In genomic region chr15:63524316-63525015, GRCh38 we compare ENCODE assay signal across 1 cellular context.
TF ChIP-seq lines count a peak whose summit lies in the region.

No MANE protein-coding gene starts in this region.

TF ChIP-seq in K562, 482 proteins besides CTCF, POLR2A, EP300 and RAD21 (continued from another document and continues in another):
- TF ChIP-seq, protein P1, sequence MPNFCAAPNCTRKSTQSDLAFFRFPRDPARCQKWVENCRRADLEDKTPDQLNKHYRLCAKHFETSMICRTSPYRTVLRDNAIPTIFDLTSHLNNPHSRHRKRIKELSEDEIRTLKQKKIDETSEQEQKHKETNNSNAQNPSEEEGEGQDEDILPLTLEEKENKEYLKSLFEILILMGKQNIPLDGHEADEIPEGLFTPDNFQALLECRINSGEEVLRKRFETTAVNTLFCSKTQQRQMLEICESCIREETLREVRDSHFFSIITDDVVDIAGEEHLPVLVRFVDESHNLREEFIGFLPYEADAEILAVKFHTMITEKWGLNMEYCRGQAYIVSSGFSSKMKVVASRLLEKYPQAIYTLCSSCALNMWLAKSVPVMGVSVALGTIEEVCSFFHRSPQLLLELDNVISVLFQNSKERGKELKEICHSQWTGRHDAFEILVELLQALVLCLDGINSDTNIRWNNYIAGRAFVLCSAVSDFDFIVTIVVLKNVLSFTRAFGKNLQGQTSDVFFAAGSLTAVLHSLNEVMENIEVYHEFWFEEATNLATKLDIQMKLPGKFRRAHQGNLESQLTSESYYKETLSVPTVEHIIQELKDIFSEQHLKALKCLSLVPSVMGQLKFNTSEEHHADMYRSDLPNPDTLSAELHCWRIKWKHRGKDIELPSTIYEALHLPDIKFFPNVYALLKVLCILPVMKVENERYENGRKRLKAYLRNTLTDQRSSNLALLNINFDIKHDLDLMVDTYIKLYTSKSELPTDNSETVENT (CRISPR knock-in tag; IDR thresholded peaks at IDR 0.05): no peak
- no peak for TF ChIP-seq MIER1 (IDR thresholded peaks at IDR 0.05; ENCODE audit: low read depth)
- no peak for TF ChIP-seq ZBTB1 (CRISPR knock-in tag; IDR thresholded peaks at IDR 0.05; ENCODE audit: borderline replicate concordance, low read depth)
- 0 out of 2 replicates have a peak, but pooled peaks have one; percentile 65 for TF ChIP-seq ZNF592 (IDR thresholded peaks at IDR 0.05)
- TF ChIP-seq TBL1XR1 (IDR thresholded peaks at IDR 0.05; ENCODE audit: low read length in 2 of 2): no peak
- no peak for TF ChIP-seq SNRNP70 (optimal IDR thresholded peaks at IDR 0.05; ENCODE audit: low read depth, low read length)
- TF ChIP-seq, protein P2, sequence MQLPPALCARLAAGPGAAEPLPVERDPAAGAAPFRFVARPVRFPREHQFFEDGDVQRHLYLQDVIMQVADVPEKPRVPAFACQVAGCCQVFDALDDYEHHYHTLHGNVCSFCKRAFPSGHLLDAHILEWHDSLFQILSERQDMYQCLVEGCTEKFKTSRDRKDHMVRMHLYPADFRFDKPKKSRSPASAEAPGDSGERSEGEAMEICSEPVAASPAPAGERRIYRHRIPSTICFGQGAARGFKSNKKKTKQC (CRISPR knock-in tag; IDR thresholded peaks at IDR 0.05): no peak
- TF ChIP-seq POLR2H (tag; IDR thresholded peaks at IDR 0.05; ENCODE audit: low read depth): peak; percentile 68; the same call in 1 of the 2 replicates
- no peak for TF ChIP-seq KLF13 (tag; IDR thresholded peaks at IDR 0.05; ENCODE audit: borderline replicate concordance, low read depth)
- TF ChIP-seq NR2C2 (CRISPR knock-in tag; IDR thresholded peaks at IDR 0.05): no peak
- peak; percentile 45; the same call in 1 of the 2 replicates for TF ChIP-seq NR2C2 (tag; IDR thresholded peaks at IDR 0.05)
- TF ChIP-seq MAFK (IDR thresholded peaks at IDR 0.05; ENCODE audit: low read length): no peak
- no peak for TF ChIP-seq FIP1L1 (IDR thresholded peaks at IDR 0.05; ENCODE audit: low read depth, low read length, poor library complexity, severe bottlenecking)
- TF ChIP-seq E2F6 (IDR thresholded peaks at IDR 0.05; ENCODE audit: borderline replicate concordance in 1 of 2, extremely low read depth in 1 of 2, insufficient read depth in 1 of 2, insufficient read length in 1 of 2, low read depth in 1 of 2, low read length in 1 of 2, poor library complexity in 1 of 2, severe bottlenecking in 1 of 2): no peak
- TF ChIP-seq USF1 (CRISPR knock-in tag; IDR thresholded peaks at IDR 0.05): no peak
- TF ChIP-seq ZNF644 (tag; IDR thresholded peaks at IDR 0.05; ENCODE audit: low read depth): peak; percentile 10; the same call in 1 of the 2 replicates
- TF ChIP-seq L3MBTL2 (IDR thresholded peaks at IDR 0.05): peak; percentile 70; the same call in 1 of the 2 replicates
- TF ChIP-seq ZNF347 (CRISPR knock-in tag; IDR thresholded peaks at IDR 0.05; ENCODE audit: low read depth): no peak
- TF ChIP-seq ZNF280B (CRISPR knock-in tag; IDR thresholded peaks at IDR 0.05): no peak
- 0 out of 2 replicates have a peak, but pooled peaks have one; percentile 57 for TF ChIP-seq KLF6 (CRISPR knock-in tag; IDR thresholded peaks at IDR 0.05; ENCODE audit: borderline replicate concordance)
- TF ChIP-seq CBX3 (IDR thresholded peaks at IDR 0.05; ENCODE audit: borderline replicate concordance in 1 of 2, low read length in 2 of 2): no peak
- no peak for TF ChIP-seq ARID3B (CRISPR knock-in tag; IDR thresholded peaks at IDR 0.05; ENCODE audit: borderline replicate concordance)
- 0 out of 2 replicates have a peak, but pooled peaks have one; percentile 45 for TF ChIP-seq ZNF41 (CRISPR knock-in tag; conservative IDR thresholded peaks at IDR 0.05)
- TF ChIP-seq, protein P3, sequence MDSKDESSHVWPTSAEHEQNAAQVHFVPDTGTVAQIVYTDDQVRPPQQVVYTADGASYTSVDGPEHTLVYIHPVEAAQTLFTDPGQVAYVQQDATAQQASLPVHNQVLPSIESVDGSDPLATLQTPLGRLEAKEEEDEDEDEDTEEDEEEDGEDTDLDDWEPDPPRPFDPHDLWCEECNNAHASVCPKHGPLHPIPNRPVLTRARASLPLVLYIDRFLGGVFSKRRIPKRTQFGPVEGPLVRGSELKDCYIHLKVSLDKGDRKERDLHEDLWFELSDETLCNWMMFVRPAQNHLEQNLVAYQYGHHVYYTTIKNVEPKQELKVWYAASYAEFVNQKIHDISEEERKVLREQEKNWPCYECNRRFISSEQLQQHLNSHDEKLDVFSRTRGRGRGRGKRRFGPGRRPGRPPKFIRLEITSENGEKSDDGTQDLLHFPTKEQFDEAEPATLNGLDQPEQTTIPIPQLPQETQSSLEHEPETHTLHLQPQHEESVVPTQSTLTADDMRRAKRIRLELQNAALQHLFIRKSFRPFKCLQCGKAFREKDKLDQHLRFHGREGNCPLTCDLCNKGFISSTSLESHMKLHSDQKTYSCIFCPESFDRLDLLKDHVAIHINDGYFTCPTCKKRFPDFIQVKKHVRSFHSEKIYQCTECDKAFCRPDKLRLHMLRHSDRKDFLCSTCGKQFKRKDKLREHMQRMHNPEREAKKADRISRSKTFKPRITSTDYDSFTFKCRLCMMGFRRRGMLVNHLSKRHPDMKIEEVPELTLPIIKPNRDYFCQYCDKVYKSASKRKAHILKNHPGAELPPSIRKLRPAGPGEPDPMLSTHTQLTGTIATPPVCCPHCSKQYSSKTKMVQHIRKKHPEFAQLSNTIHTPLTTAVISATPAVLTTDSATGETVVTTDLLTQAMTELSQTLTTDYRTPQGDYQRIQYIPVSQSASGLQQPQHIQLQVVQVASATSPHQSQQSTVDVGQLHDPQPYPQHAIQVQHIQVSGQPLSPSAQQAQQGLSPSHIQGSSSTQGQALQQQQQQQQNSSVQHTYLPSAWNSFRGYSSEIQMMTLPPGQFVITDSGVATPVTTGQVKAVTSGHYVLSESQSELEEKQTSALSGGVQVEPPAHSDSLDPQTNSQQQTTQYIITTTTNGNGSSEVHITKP (IDR thresholded peaks at IDR 0.05; ENCODE audit: partially characterized antibody): no peak
- TF ChIP-seq POLR3A (IDR thresholded peaks at IDR 0.05; ENCODE audit: borderline replicate concordance, extremely low read depth, insufficient read depth, insufficient read length): no peak
- no peak for TF ChIP-seq ZNF140 (CRISPR knock-in tag; IDR thresholded peaks at IDR 0.05)
- TF ChIP-seq ETS2 (tag; IDR thresholded peaks at IDR 0.05; ENCODE audit: borderline replicate concordance, poor library complexity, severe bottlenecking): no peak
- TF ChIP-seq, protein P4, sequence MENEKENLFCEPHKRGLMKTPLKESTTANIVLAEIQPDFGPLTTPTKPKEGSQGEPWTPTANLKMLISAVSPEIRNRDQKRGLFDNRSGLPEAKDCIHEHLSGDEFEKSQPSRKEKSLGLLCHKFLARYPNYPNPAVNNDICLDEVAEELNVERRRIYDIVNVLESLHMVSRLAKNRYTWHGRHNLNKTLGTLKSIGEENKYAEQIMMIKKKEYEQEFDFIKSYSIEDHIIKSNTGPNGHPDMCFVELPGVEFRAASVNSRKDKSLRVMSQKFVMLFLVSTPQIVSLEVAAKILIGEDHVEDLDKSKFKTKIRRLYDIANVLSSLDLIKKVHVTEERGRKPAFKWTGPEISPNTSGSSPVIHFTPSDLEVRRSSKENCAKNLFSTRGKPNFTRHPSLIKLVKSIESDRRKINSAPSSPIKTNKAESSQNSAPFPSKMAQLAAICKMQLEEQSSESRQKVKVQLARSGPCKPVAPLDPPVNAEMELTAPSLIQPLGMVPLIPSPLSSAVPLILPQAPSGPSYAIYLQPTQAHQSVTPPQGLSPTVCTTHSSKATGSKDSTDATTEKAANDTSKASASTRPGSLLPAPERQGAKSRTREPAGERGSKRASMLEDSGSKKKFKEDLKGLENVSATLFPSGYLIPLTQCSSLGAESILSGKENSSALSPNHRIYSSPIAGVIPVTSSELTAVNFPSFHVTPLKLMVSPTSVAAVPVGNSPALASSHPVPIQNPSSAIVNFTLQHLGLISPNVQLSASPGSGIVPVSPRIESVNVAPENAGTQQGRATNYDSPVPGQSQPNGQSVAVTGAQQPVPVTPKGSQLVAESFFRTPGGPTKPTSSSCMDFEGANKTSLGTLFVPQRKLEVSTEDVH (IDR thresholded peaks at IDR 0.05; ENCODE audit: low read depth, partially characterized antibody): no peak
- TF ChIP-seq HCFC1 (IDR thresholded peaks at IDR 0.05; ENCODE audit: low read depth, low read length): no peak
- TF ChIP-seq CEBPG (CRISPR knock-in tag; IDR thresholded peaks at IDR 0.05): peak; percentile 99
- TF ChIP-seq CEBPG (tag; conservative IDR thresholded peaks at IDR 0.05 in 1 of 2, IDR thresholded peaks at IDR 0.05 in 1 of 2): peak; percentile 88 to 98
- TF ChIP-seq, protein P5, sequence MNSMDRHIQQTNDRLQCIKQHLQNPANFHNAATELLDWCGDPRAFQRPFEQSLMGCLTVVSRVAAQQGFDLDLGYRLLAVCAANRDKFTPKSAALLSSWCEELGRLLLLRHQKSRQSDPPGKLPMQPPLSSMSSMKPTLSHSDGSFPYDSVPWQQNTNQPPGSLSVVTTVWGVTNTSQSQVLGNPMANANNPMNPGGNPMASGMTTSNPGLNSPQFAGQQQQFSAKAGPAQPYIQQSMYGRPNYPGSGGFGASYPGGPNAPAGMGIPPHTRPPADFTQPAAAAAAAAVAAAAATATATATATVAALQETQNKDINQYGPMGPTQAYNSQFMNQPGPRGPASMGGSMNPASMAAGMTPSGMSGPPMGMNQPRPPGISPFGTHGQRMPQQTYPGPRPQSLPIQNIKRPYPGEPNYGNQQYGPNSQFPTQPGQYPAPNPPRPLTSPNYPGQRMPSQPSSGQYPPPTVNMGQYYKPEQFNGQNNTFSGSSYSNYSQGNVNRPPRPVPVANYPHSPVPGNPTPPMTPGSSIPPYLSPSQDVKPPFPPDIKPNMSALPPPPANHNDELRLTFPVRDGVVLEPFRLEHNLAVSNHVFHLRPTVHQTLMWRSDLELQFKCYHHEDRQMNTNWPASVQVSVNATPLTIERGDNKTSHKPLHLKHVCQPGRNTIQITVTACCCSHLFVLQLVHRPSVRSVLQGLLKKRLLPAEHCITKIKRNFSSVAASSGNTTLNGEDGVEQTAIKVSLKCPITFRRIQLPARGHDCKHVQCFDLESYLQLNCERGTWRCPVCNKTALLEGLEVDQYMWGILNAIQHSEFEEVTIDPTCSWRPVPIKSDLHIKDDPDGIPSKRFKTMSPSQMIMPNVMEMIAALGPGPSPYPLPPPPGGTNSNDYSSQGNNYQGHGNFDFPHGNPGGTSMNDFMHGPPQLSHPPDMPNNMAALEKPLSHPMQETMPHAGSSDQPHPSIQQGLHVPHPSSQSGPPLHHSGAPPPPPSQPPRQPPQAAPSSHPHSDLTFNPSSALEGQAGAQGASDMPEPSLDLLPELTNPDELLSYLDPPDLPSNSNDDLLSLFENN (IDR thresholded peaks at IDR 0.05; ENCODE audit: low read depth in 2 of 2, low read length in 2 of 2): no peak
- TF ChIP-seq TAL1 (IDR thresholded peaks at IDR 0.05): peak; percentile 57
- no peak for TF ChIP-seq SMAD1 (IDR thresholded peaks at IDR 0.05; ENCODE audit: low read depth, low read length, partially characterized antibody)
- TF ChIP-seq ZNF551 (CRISPR knock-in tag; IDR thresholded peaks at IDR 0.05): no peak
